In genomic region chrX:18377802-18378201, GRCh38 we compare ENCODE assay signal across 8 cellular contexts. TPM values are rescaled to one million over a fixed set of nuclear protein-coding genes. Genes with fewer than 3 reads are reported as not detected.
DNase-seq lines count a peak whose midpoint lies in the region; ATAC-seq, FAIRE-seq and TF ChIP-seq lines count a peak whose summit lies in the region.

No MANE protein-coding gene starts in this region.

- H4K20me1 ChIP-seq in OCI-LY3 (ENCODE audit: insufficient read depth, low read length) = no peaks in the 10 kb centered on the region

- no peaks in the 10 kb centered on the region for H3K4me1 Mint-ChIP-seq in Caco-2 (ENCODE audit: low read depth, unreplicated experiment)
- no peaks in the 10 kb centered on the region for H3K4me1 Mint-ChIP-seq in naive B cell

- H3K27me3 Mint-ChIP-seq in Caco-2 (ENCODE audit: insufficient read depth, unreplicated experiment) (no peaks in the 10 kb centered on the region), naive B cell (peaks cover 4 to 29% (median 7%) of the 10 kb centered on the region in 3 donors)

- H3K4me3 ChIP-seq in Caco-2 (ENCODE audit: low read depth, low read length) (no peak overlapping the region), OCI-LY3 (ENCODE audit: low read length) (no peak overlapping the region), gastrocnemius medialis (no peak overlapping the region)

- FAIRE-seq in H54 (lab: Jason Lieb, UNC) = no peak

- H3K9me3 Mint-ChIP-seq in Caco-2 (ENCODE audit: unreplicated experiment) = no peaks in the 10 kb centered on the region
- peaks cover 0 to 7% (median 0%) of the 10 kb centered on the region in 7 donors for H3K9me3 Mint-ChIP-seq in naive B cell

- ATAC-seq in naive B cell (ENCODE audit: low read depth in 2 of 2) (peak in 1 of 2 donors; percentile 46), GM21528 (IDR thresholded peaks at IDR 0.05; ENCODE audit: low FRiP score, unreplicated experiment) (no peak), GM18520 (IDR thresholded peaks at IDR 0.05; ENCODE audit: unreplicated experiment) (no peak), gastrocnemius medialis (no peak)

- no peak overlapping the region; the same call in 1 of the 2 replicates for H2AFZ ChIP-seq in OCI-LY3 (ENCODE audit: low read depth, low read length)

- no peak overlapping the region for H3K27ac Mint-ChIP-seq in Caco-2 (ENCODE audit: unreplicated experiment)
- H3K27ac Mint-ChIP-seq in naive B cell = no peak overlapping the region

- TF ChIP-seq CTCF in Caco-2 (IDR thresholded peaks at IDR 0.05; ENCODE audit: insufficient read depth in 1 of 2, low read depth in 1 of 2, low read length in 1 of 2, severe bottlenecking in 1 of 2, unreplicated experiment in 1 of 2) = peak; percentile 37 to 44
- TF ChIP-seq CTCF in OCI-LY3 (IDR thresholded peaks at IDR 0.05; ENCODE audit: low read depth, low read length) = peak; percentile 61
- no peak for TF ChIP-seq CTCF in gastrocnemius medialis (IDR thresholded peaks at IDR 0.05 in 4 of 5, conservative IDR thresholded peaks at IDR 0.05 in 1 of 5)

- no peaks in the 10 kb centered on the region for H3K9me3 ChIP-seq in Caco-2
- no peaks in the 10 kb centered on the region for H3K9me3 ChIP-seq in OCI-LY3 (ENCODE audit: insufficient read depth, low read length)
- H3K9me3 ChIP-seq in gastrocnemius medialis = no peaks in the 10 kb centered on the region

- H3K27ac ChIP-seq in OCI-LY3 (ENCODE audit: low read length) (no peak overlapping the region), gastrocnemius medialis (no peak overlapping the region)

- no peaks in the 10 kb centered on the region for H3K4me1 ChIP-seq in Caco-2
- no peaks in the 10 kb centered on the region for H3K4me1 ChIP-seq in OCI-LY3 (ENCODE audit: low read length)
- H3K4me1 ChIP-seq in gastrocnemius medialis = no peaks in the 10 kb centered on the region

- CTCF ChIA-PET in Caco-2 (lab: Charles Lee) = interaction anchor here (0.7 to 1.3 kb wide), 2 partner anchors 11 to 207 kb away, joined by 3 to 5 read pairs; no protein-coding TSS in a partner anchor

- H3K36me3 Mint-ChIP-seq in Caco-2 (ENCODE audit: insufficient read depth, unreplicated experiment) = no peaks in the 10 kb centered on the region
- H3K36me3 Mint-ChIP-seq in naive B cell = no peaks in the 10 kb centered on the region

- H3K79me2 ChIP-seq in OCI-LY3 (ENCODE audit: low read length) = no peaks in the 10 kb centered on the region

- H3K9ac ChIP-seq in OCI-LY3 (ENCODE audit: low read length) = no peak overlapping the region

- in situ Hi-C loops in T47D (cut with HindIII; ENCODE audit: low pct_unique_long_range_greater_than_20kb, low sequenced_read_pairs) = no loop called here
- in situ Hi-C loops in gastrocnemius medialis (cut with MboI; ENCODE audit: low sequenced_read_pairs in 4 of 4) = loop anchor here in 2 of 4 donors (25.0 kb wide), 2 partner anchors 534 to 959 kb away; partner anchors contain the start of gene PDHA1 (in 1 of the 2)

- H3K4me2 ChIP-seq in OCI-LY3 (ENCODE audit: low read length) = peak overlapping the region; percentile 18; the same call in 1 of the 2 replicates

- no peaks in the 10 kb centered on the region for H3K36me3 ChIP-seq in Caco-2 (ENCODE audit: control insufficient read depth, insufficient read depth, low read length)
- no peaks in the 10 kb centered on the region for H3K36me3 ChIP-seq in OCI-LY3 (replicated peaks; ENCODE audit: low read depth, low read length)
- H3K36me3 ChIP-seq in gastrocnemius medialis = no peaks in the 10 kb centered on the region

- no peak for TF ChIP-seq POLR2A in H54 (IDR thresholded peaks at IDR 0.05; ENCODE audit: low read depth, low read length)
- no peak for TF ChIP-seq POLR2A in gastrocnemius medialis (IDR thresholded peaks at IDR 0.05)

- H3K27me3 ChIP-seq in Caco-2 (replicated peaks; ENCODE audit: control insufficient read depth, insufficient read depth, low read length) (no peaks in the 10 kb centered on the region), OCI-LY3 (ENCODE audit: low read depth, low read length) (no peaks in the 10 kb centered on the region; the same call in 1 of the 2 replicates), gastrocnemius medialis (no peaks in the 10 kb centered on the region)

- BruUV-seq in Caco-2 (replicated peaks; lab: Mats Ljungman, UMichigan) = no TSS peak

- POLR2A ChIA-PET in Caco-2 (lab: Charles Lee) = no interaction called here

- intact Hi-C loops in Caco-2 (cut with micrococcal nuclease; ENCODE audit: unreplicated experiment) (loop anchor here (5.0 kb wide), 1 partner anchor 566 kb away; no protein-coding TSS in a partner anchor), gastrocnemius medialis (cut with DNase I; ENCODE audit: low total_unique reads) (no loop called here)

- H3K4me3 Mint-ChIP-seq in Caco-2 (ENCODE audit: unreplicated experiment) (no peak overlapping the region), naive B cell (no peak overlapping the region)

- DNase-seq in Caco-2 (peak in 1 of 2 experiments; percentile 35), H54 (ENCODE audit: insufficient read length, low spot score) (peak; percentile 7), T47D (ENCODE audit: low read depth in 1 of 2, low spot score in 1 of 2) (peak; percentile 7 to 59), naive B cell (peak; percentile 18), gastrocnemius medialis (no peak)

RNA-seq across cellular contexts. Expression of gene SCML2, which starts 23.3 kb away (rescaled TPM):
- total RNA-seq in Caco-2 (2022) (13.1 and 13.8 TPM in 2 replicates), gastrocnemius medialis (1 to 10 TPM in 2 of 4 donors, under 1 TPM in 2; 0.42 to 2.9 (median 1.3) TPM)
- 1 to 10 TPM in 2 of 6 donors, under 1 TPM in 4; 0.74 to 2.4 (median 0.84) TPM for polyA plus RNA-seq in naive B cell (ENCODE audit: low read depth in 6 of 6)

RNA-seq across cellular contexts. Expression of gene CDKL5, which starts 47.6 kb away (rescaled TPM):
- total RNA-seq in Caco-2 (2022) = 23.7 and 27.2 TPM in 2 replicates
- polyA plus RNA-seq in naive B cell (ENCODE audit: low read depth in 6 of 6) = 1 to 10 TPM; 1.8 to 3.1 (median 2.6) TPM
- total RNA-seq in gastrocnemius medialis = 1 to 10 TPM; 1.5 to 3.0 (median 2.8) TPM

Comparison
In these comparisons a context has a peak if more than half of its experiments do, and no peak if none do; other contexts are left out.
1. DNase-seq: peak in H54 (single experiment), T47D (2 of 2) and naive B cell (single experiment); none in gastrocnemius medialis (0 of 2).
2. CTCF ChIP-seq: peak in Caco-2 (2 of 2) and OCI-LY3 (single experiment); none in gastrocnemius medialis (0 of 5).